ENCODE assay signal across 7 cellular contexts in the genomic region with DNA sequence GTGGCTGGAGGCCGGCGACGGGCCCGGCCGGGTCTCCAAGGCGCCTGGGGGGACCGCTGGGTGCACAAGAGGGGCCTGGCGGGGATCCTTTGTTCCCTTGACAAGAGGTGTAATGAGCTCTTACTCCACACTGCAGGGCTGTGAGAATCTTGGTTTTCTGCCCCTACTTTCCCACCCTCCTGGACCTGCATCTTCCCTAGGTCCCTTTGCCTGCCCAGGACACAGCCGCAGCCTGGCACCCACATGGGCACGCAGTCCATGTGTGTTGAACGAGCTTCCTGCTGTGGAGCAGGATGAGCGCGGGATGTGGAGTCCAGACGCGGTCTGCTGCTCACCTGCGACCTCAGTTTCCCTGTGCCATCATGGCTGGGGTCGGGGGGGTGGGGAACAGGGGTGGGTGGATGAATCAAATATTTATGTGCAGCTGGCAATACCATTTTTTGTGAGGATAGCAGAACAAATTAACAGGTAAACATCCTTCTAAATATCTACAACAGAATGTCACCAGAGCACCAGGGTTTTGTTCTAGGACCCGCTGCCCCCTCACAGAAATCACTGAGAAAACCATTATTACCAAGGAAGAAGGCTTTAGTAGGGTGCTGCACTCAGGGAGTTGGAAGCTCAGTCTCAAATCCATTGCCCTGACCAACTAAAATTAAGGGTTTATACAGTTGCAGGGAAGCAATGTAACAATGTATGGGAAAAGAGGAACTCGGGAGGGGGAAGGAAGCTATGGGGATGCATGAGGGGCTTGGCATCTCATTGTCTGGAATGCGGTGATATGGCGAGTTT. TPM values are rescaled to one million over a fixed set of nuclear protein-coding genes. Genes with fewer than 3 reads are reported as not detected.
DNase-seq lines count a peak whose midpoint lies in the region; ATAC-seq and TF ChIP-seq lines count a peak whose summit lies in the region.

No MANE protein-coding gene starts in this region.

- no peaks in the 10 kb centered on the region for H3K36me3 ChIP-seq in mucosa of descending colon (ENCODE audit: low read depth)

- H3K27ac ChIP-seq in caudate nucleus (ENCODE audit: low read depth, low read length): peak overlapping the region; percentile 89

- no peaks in the 10 kb centered on the region for H3K9me3 ChIP-seq in mucosa of descending colon

- peaks cover 11% of the 10 kb centered on the region for H3K4me1 ChIP-seq in mucosa of descending colon (ENCODE audit: low read depth)

- intact Hi-C loops in mucosa of descending colon (cut with DNase I, micrococcal nuclease): no loop called here

- H3K4me3 ChIP-seq in Jurkat, Clone E6-1 (ENCODE audit: low read length): peak overlapping the region; percentile 61
- peak overlapping the region; percentile 83 for H3K4me3 ChIP-seq in mucosa of descending colon

- no peak for DNase-seq in Jurkat, Clone E6-1 (ENCODE audit: low read depth, low spot score)
- DNase-seq in caudate nucleus (lab: John Stamatoyannopoulos, UW): peak in 7 of 61 donors; percentile 5 to 58 (median 42)
- no peak for DNase-seq in mucosa of descending colon
- no peak for DNase-seq in 8988T
- DNase-seq in cerebellar cortex (ENCODE audit: low spot score): no peak
- DNase-seq in stimulated activated CD4-positive, alpha-beta T cell treated with anti-CD3 and anti-CD28 coated beads, Interleukin-15, amount 100 ng/mL, for 24 hours: no peak

- ATAC-seq in GM19324 (IDR thresholded peaks at IDR 0.05; ENCODE audit: low FRiP score, unreplicated experiment) (peak; percentile 1), mucosa of descending colon (peak; percentile 32)

- peak; percentile 72 for TF ChIP-seq CTCF in mucosa of descending colon (IDR thresholded peaks at IDR 0.05)

RNA-seq across cellular contexts. Expression of gene NSMCE4A, which starts 0.5 kb away (rescaled TPM):
- polyA plus RNA-seq in Jurkat, Clone E6-1 (2012; ENCODE audit: insufficient read depth, insufficient read length): 89.2 TPM
- total RNA-seq in mucosa of descending colon: 10 to 100 TPM; 50.2 to 69.8 (median 62.2) TPM

RNA-seq across cellular contexts. Expression of gene TACC2, which starts 13.5 kb away (rescaled TPM):
- polyA plus RNA-seq in Jurkat, Clone E6-1 (2012; ENCODE audit: insufficient read depth, insufficient read length): 3.7 TPM
- 100 to 1,000 TPM in 2 of 3 donors, 10 to 100 TPM in 1; 97.5 to 170 (median 133) TPM for total RNA-seq in mucosa of descending colon

RNA-seq across cellular contexts. Expression of gene ATE1, which starts 47.7 kb away (rescaled TPM):
- 22.0 TPM for polyA plus RNA-seq in Jurkat, Clone E6-1 (2012; ENCODE audit: insufficient read depth, insufficient read length)
- total RNA-seq in mucosa of descending colon: 10 to 100 TPM; 42.9 to 58.9 (median 52.2) TPM
